10 cellular contexts compared by ENCODE assay signal in the genomic region with DNA sequence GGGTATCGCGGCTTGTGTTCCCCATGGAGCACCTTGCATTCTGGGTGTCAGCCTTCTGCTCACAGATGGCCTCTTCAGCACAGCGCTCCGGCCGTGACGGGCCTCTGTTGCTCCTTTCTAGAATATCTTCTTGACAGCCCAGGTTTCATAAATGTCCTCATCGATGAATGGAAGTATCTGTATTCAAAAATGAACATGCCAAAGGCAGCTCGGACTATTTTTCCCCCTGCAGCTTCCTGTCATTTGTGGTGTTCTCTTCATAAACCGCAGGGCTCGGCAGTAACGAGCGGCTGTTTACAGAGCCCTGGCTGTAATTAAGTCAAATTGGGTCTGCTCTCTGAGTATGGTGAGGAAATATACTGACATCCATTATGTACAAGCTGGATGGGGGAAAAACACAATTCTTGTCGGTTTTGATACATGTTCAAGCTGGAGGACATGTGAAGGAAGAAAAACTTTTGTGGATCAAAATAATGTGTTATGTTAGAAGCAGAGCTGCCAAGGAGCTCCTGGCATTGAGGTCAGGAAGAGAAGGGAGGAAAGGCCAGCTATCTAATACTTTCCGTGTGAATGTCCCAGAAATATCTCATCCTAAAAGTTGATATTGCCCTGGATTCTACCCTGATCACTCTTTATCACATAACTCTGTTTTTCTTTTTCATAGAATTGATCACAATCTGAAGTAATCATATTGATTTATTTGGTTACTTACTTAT.
DNase-seq lines count a peak whose midpoint lies in the region; ATAC-seq, FAIRE-seq and TF ChIP-seq lines count a peak whose summit lies in the region.
"Had no signal": no experiment of that assay in that cellular context is flagged by ENCODE, and none has a peak within 500 bp of the region (broad histone marks: within the 10 kb centered on the region; RNA-seq: fewer than 3 reads in every experiment).

No MANE protein-coding gene starts in this region.

- peak overlapping the region; percentile 31 for H3K4me3 Mint-ChIP-seq in activated CD4-positive, alpha-beta memory T cell treated with anti-CD3 and anti-CD28 coated beads, Interleukin-2, amount 10 ng/mL, durations not matched to agents 7 days and 5 days
- H3K4me3 Mint-ChIP-seq in naive B cell = peak overlapping the region in 6 of 8 donors; percentile 33 to 81 (median 60)
- H3K4me3 Mint-ChIP-seq: memory B cell had no signal

- no peaks in the 10 kb centered on the region for H3K36me3 ChIP-seq in DND-41 (ENCODE audit: insufficient read depth, low read length)

- TF ChIP-seq CTCF in DND-41 (IDR thresholded peaks at IDR 0.05; ENCODE audit: borderline replicate concordance, extremely low read depth, low read length, poor library complexity, severe bottlenecking) = no peak
- no peak for TF ChIP-seq CTCF in RWPE1 (conservative IDR thresholded peaks at IDR 0.05; ENCODE audit: low read depth)

- peaks cover 2% of the 10 kb centered on the region for H3K27me3 Mint-ChIP-seq in activated CD4-positive, alpha-beta memory T cell treated with anti-CD3 and anti-CD28 coated beads, Interleukin-2, amount 10 ng/mL, durations not matched to agents 7 days and 5 days
- H3K27me3 Mint-ChIP-seq in naive B cell = peaks cover 0 to 10% (median 9%) of the 10 kb centered on the region in 3 donors

- peaks cover 9% of the 10 kb centered on the region for H3K4me1 Mint-ChIP-seq in activated CD4-positive, alpha-beta memory T cell treated with anti-CD3 and anti-CD28 coated beads, Interleukin-2, amount 10 ng/mL, durations not matched to agents 7 days and 5 days
- peaks cover 5 to 23% (median 7%) of the 10 kb centered on the region in 3 donors for H3K4me1 Mint-ChIP-seq in naive B cell

- ATAC-seq in DND-41 (ENCODE audit: insufficient read depth, low read depth) = peak; percentile 95
- peak in 1 of 2 donors; percentile 28 for ATAC-seq in naive B cell (ENCODE audit: low read depth in 2 of 2)

- no peaks in the 10 kb centered on the region for H3K9me3 Mint-ChIP-seq in activated CD4-positive, alpha-beta memory T cell treated with anti-CD3 and anti-CD28 coated beads, Interleukin-2, amount 10 ng/mL, durations not matched to agents 7 days and 5 days
- H3K9me3 Mint-ChIP-seq in naive B cell = peaks cover 0 to 6% (median 2%) of the 10 kb centered on the region in 7 donors
- H3K9me3 Mint-ChIP-seq: memory B cell had no signal

- H2AFZ ChIP-seq in DND-41 (ENCODE audit: low read depth, low read length) = peak overlapping the region; percentile 65

- TF ChIP-seq POLR2A in GM12892 (IDR thresholded peaks at IDR 0.05; ENCODE audit: low read depth, low read length) = no peak

- peak; percentile 78 for DNase-seq in DND-41
- DNase-seq in NCI-H1436 (lab: John Stamatoyannopoulos, UW) = peak; percentile 69
- DNase-seq in activated CD4-positive, alpha-beta memory T cell treated with anti-CD3 and anti-CD28 coated beads, Interleukin-2, amount 10 ng/mL, durations not matched to agents 7 days and 5 days = peak; percentile 37
- no peak for DNase-seq in naive B cell
- DNase-seq in RWPE1 (ENCODE audit: low spot score) = no peak
- no peak for DNase-seq in NCI-H345 treated with DMSO at 0.1 percent for 48 hours (lab: John Stamatoyannopoulos, UW; ENCODE audit: unreplicated experiment)
- no peak for DNase-seq in GM12892 (ENCODE audit: insufficient read length)
- DNase-seq: activated CD4-positive, CD25-positive, alpha-beta regulatory T cell treated with anti-CD3 and anti-CD28 coated beads, Interleukin-2, amount 50 U/mL, for 72 hours had no signal

- no peak for FAIRE-seq in GM12892 (lab: Jason Lieb, UNC)
- FAIRE-seq: endometrium had no signal

- no peaks in the 10 kb centered on the region for H4K20me1 ChIP-seq in DND-41 (ENCODE audit: insufficient read depth, low read length)

- no peaks in the 10 kb centered on the region for H3K79me2 ChIP-seq in DND-41 (ENCODE audit: insufficient read depth, low read length)

- peak overlapping the region; percentile 19 to 56; a peak in 3 of 4 replicates for H3K4me3 ChIP-seq in DND-41 (ENCODE audit: low read depth in 1 of 2, low read length in 2 of 2)

- no peak overlapping the region for H3K27ac Mint-ChIP-seq in activated CD4-positive, alpha-beta memory T cell treated with anti-CD3 and anti-CD28 coated beads, Interleukin-2, amount 10 ng/mL, durations not matched to agents 7 days and 5 days
- H3K27ac Mint-ChIP-seq in naive B cell = peak overlapping the region in 1 of 6 donors; percentile 75
- H3K27ac Mint-ChIP-seq: memory B cell had no signal

- H3K27ac ChIP-seq in DND-41 (ENCODE audit: low read length) = peak overlapping the region; percentile 96
- H3K27ac ChIP-seq in RWPE1 = no peak overlapping the region

- H3K4me1 ChIP-seq in DND-41 (ENCODE audit: insufficient read depth, low read length) = peaks cover 25% of the 10 kb centered on the region

- peak overlapping the region; percentile 75 for H3K4me2 ChIP-seq in DND-41 (ENCODE audit: insufficient read depth, low read length)

- peak overlapping the region; percentile 62 for H3K9ac ChIP-seq in DND-41 (ENCODE audit: low read depth, low read length)

- H3K36me3 Mint-ChIP-seq in activated CD4-positive, alpha-beta memory T cell treated with anti-CD3 and anti-CD28 coated beads, Interleukin-2, amount 10 ng/mL, durations not matched to agents 7 days and 5 days (ENCODE audit: low read depth) = no peaks in the 10 kb centered on the region
- H3K36me3 Mint-ChIP-seq in naive B cell = no peaks in the 10 kb centered on the region
- H3K36me3 Mint-ChIP-seq: memory B cell had no signal

- CTCF ChIA-PET in activated CD4-positive, alpha-beta memory T cell treated with anti-CD3 and anti-CD28 coated beads, Interleukin-2, amount 10 ng/mL, durations not matched to agents 7 days and 5 days (lab: Charles Lee) = no interaction called here
- CTCF ChIA-PET in RWPE1 (lab: Yijun Ruan, JAX) = interaction anchor here (0.7 to 1.2 kb wide), 2 partner anchors 902 to 1133 kb away, joined by 3 to 4 read pairs; no protein-coding TSS in a partner anchor

- POLR2A ChIA-PET in activated CD4-positive, alpha-beta memory T cell treated with anti-CD3 and anti-CD28 coated beads, Interleukin-2, amount 10 ng/mL, durations not matched to agents 7 days and 5 days (lab: Charles Lee) = no interaction called here
- POLR2A ChIA-PET in RWPE1 (lab: Yijun Ruan, JAX; ENCODE audit: low non-redundant PET) = no interaction called here

- H3K9me3 ChIP-seq in DND-41 (ENCODE audit: insufficient read depth, low read length, severe bottlenecking) = no peaks in the 10 kb centered on the region

- H3K27me3 ChIP-seq in DND-41 (ENCODE audit: insufficient read depth, low read length, poor library complexity) = no peaks in the 10 kb centered on the region

Comparison
In these comparisons a context has a peak if more than half of its experiments do, and no peak if none do; other contexts are left out.
1. DNase-seq: peak in DND-41 (single experiment), NCI-H1436 (single experiment) and activated CD4-positive, alpha-beta memory T cell treated with anti-CD3 and anti-CD28 coated beads, Interleukin-2, amount 10 ng/mL, durations not matched to agents 7 days and 5 days (single experiment); none in naive B cell (single experiment), RWPE1 (single experiment), NCI-H345 treated with DMSO at 0.1 percent for 48 hours (single experiment) and GM12892 (single experiment).